ENCODE assay signal across 18 cellular contexts in genomic region chr15:77939851-77940250, GRCh38.
DNase-seq lines count a peak whose midpoint lies in the region; ATAC-seq and TF ChIP-seq lines count a peak whose summit lies in the region.
"Had no signal": no experiment of that assay in that cellular context is flagged by ENCODE, and none has a peak within 500 bp of the region (broad histone marks: within the 10 kb centered on the region; RNA-seq: fewer than 3 reads in every experiment).

No MANE protein-coding gene starts in this region.

- TF ChIP-seq RAD21 in HCT116 (IDR thresholded peaks at IDR 0.05; ENCODE audit: low read depth) = no peak

- no peak overlapping the region for H2BK15ac ChIP-seq in neuronal stem cell (ENCODE audit: low read length)

- peak overlapping the region; percentile 10 for H2BK12ac ChIP-seq in neuronal stem cell (ENCODE audit: low read length)

- no peak overlapping the region for H3K4me3 ChIP-seq in HCT116 (replicated peaks in 1 of 2; ENCODE audit: low read depth in 1 of 2, low read length in 2 of 2)
- no peak overlapping the region for H3K4me3 ChIP-seq in neuronal stem cell (ENCODE audit: low read length in 2 of 2)
- no peak overlapping the region for H3K4me3 ChIP-seq in H7 (ENCODE audit: insufficient read depth, low read depth, low read length)
- H3K4me3 ChIP-seq: A549, HAP-1 had no signal

- no CpG with 5 or more reads among the region's 12 CpGs for WGBS in neuronal stem cell (ENCODE audit: extremely low coverage in 2 of 2, insufficient read length in 2 of 2, insufficient replicate concordance in 1 of 2), 2 donors

- H3K9me3 ChIP-seq in HCT116 (ENCODE audit: control insufficient read depth in 1 of 2, insufficient read depth in 1 of 2, low read depth in 1 of 2, low read length in 2 of 2) = no peaks in the 10 kb centered on the region
- H3K9me3 ChIP-seq in neuronal stem cell (replicated peaks in 1 of 2; ENCODE audit: control insufficient read depth in 2 of 2, insufficient read depth in 1 of 2, low read depth in 1 of 2, low read length in 2 of 2) = no peaks in the 10 kb centered on the region
- H3K9me3 ChIP-seq: A549 had no signal

- H3K9ac ChIP-seq in HCT116 (ENCODE audit: low read length) = no peak overlapping the region
- no peak overlapping the region for H3K9ac ChIP-seq in neuronal stem cell (ENCODE audit: low read depth, low read length, poor library complexity)
- H3K9ac ChIP-seq: KMS-11 had no signal

- H3K27ac ChIP-seq in HCT116 (ENCODE audit: low read depth, low read length) (no peak overlapping the region), neuronal stem cell (replicated peaks; ENCODE audit: low read length) (no peak overlapping the region)
- H3K27ac ChIP-seq: 22Rv1, A549, KMS-11 had no signal

- intact Hi-C loops in HCT116 (cut with micrococcal nuclease) (no loop called here), left colon (cut with DNase I, micrococcal nuclease) (no loop called here)

- BruUV-seq in HCT116 (replicated peaks; lab: Mats Ljungman, UMichigan) = no TSS peak

- H3K79me2 ChIP-seq in HCT116 (ENCODE audit: insufficient read depth, low read length) = no peaks in the 10 kb centered on the region

- no peak for DNase-seq in activated CD4-positive, alpha-beta T cell treated with anti-CD3 and anti-CD28 coated beads, Interleukin-2, amount 10 ng/mL, durations not matched to agents 7 days and 5 days
- DNase-seq in activated CD4-positive, alpha-beta T cell treated with anti-CD3 and anti-CD28 coated beads for 1 hour = no peak
- DNase-seq in HCT116 (ENCODE audit: low read depth, low spot score) = no peak
- no peak for DNase-seq in neuronal stem cell (ENCODE audit: low spot score)
- no peak for DNase-seq in H7
- DNase-seq in left colon = no peak
- DNase-seq: AML-193; Calu3; CD8-positive, alpha-beta T cell; DMS79 treated with DMSO at 0.1 percent for 48 hours; GF-D8; GOT3; HFFc6 had no signal

- H3K27me3 ChIP-seq in HCT116 (ENCODE audit: insufficient read depth, low read length) = no peaks in the 10 kb centered on the region
- no peaks in the 10 kb centered on the region for H3K27me3 ChIP-seq in neuronal stem cell (ENCODE audit: control insufficient read depth in 3 of 3, insufficient read depth in 3 of 3, low read depth in 1 of 3, low read length in 3 of 3)
- H3K27me3 ChIP-seq in H7 (ENCODE audit: control insufficient read depth, insufficient read depth, low read length) = no peaks in the 10 kb centered on the region; the same call in 1 of the 2 replicates

- H3K4me1 Mint-ChIP-seq in activated CD4-positive, alpha-beta T cell treated with anti-CD3 and anti-CD28 coated beads, Interleukin-2, amount 10 ng/mL, durations not matched to agents 7 days and 5 days = no peaks in the 10 kb centered on the region

- H2AFZ ChIP-seq in HCT116 (ENCODE audit: low read depth, low read length, poor library complexity, severe bottlenecking) (no peak overlapping the region), neuronal stem cell (ENCODE audit: low read length) (no peak overlapping the region)

- H2BK120ac ChIP-seq in neuronal stem cell (ENCODE audit: low read depth, low read length) = no peak overlapping the region

- TF ChIP-seq POLR2A in HCT116 (IDR thresholded peaks at IDR 0.05; ENCODE audit: borderline replicate concordance, extremely low read depth, insufficient read depth, insufficient read length) = no peak

- no peak overlapping the region for H4K91ac ChIP-seq in neuronal stem cell (ENCODE audit: low read depth, low read length, poor library complexity)

- ATAC-seq in HCT116 = 0 out of 2 replicates have a peak, but pooled peaks have one; percentile 37
- no peak for ATAC-seq in left colon
- ATAC-seq in HG03025 (IDR thresholded peaks at IDR 0.05; ENCODE audit: low FRiP score, unreplicated experiment) = no peak
- ATAC-seq: CD8-positive, alpha-beta T cell had no signal

- H3K23ac ChIP-seq in neuronal stem cell (ENCODE audit: low read depth, low read length, poor library complexity) = peak overlapping the region; percentile 65

- no peaks in the 10 kb centered on the region for H3K79me1 ChIP-seq in neuronal stem cell (ENCODE audit: low read depth, low read length)

- POLR2A ChIA-PET in activated CD4-positive, alpha-beta T cell treated with anti-CD3 and anti-CD28 coated beads, Interleukin-2, amount 10 ng/mL, durations not matched to agents 7 days and 5 days (lab: Charles Lee) = no interaction called here
- POLR2A ChIA-PET in HCT116 (lab: Charles Lee) = no interaction called here

- no peaks in the 10 kb centered on the region for H3K36me3 Mint-ChIP-seq in activated CD4-positive, alpha-beta T cell treated with anti-CD3 and anti-CD28 coated beads, Interleukin-2, amount 10 ng/mL, durations not matched to agents 7 days and 5 days (ENCODE audit: low read depth)
- H3K36me3 Mint-ChIP-seq: CD8-positive, alpha-beta T cell had no signal

- H4K20me1 ChIP-seq in HCT116 (ENCODE audit: insufficient read depth) = no peaks in the 10 kb centered on the region

- H4K8ac ChIP-seq in neuronal stem cell (ENCODE audit: low read depth, low read length) = peak overlapping the region; percentile 43

- no peak overlapping the region for H3K4me2 ChIP-seq in HCT116 (ENCODE audit: low read length)
- H3K4me2 ChIP-seq in neuronal stem cell (ENCODE audit: insufficient read depth, low read length, poor library complexity, severe bottlenecking) = no peak overlapping the region
- H3K4me2 ChIP-seq: A549, KMS-11 had no signal

- H3K27me3 Mint-ChIP-seq in activated CD4-positive, alpha-beta T cell treated with anti-CD3 and anti-CD28 coated beads, Interleukin-2, amount 10 ng/mL, durations not matched to agents 7 days and 5 days = peaks cover 15% of the 10 kb centered on the region

- H2BK5ac ChIP-seq in neuronal stem cell (ENCODE audit: low read length) = peak overlapping the region; percentile 2

- H3K4ac ChIP-seq in neuronal stem cell (ENCODE audit: low read length) = no peak overlapping the region

- H2AK5ac ChIP-seq in neuronal stem cell (ENCODE audit: low read depth, low read length) = peak overlapping the region; percentile 52

- H3K4me1 ChIP-seq in HCT116 (ENCODE audit: control insufficient read depth in 1 of 2, insufficient read depth in 2 of 2, low read length in 2 of 2) = no peaks in the 10 kb centered on the region
- peaks cover 3 to 5% of the 10 kb centered on the region in 2 donors for H3K4me1 ChIP-seq in neuronal stem cell (ENCODE audit: control insufficient read depth in 2 of 2, insufficient read depth in 1 of 2, low read depth in 1 of 2, low read length in 2 of 2)
- H3K4me1 ChIP-seq: A549 had no signal

- H3K18ac ChIP-seq in neuronal stem cell (ENCODE audit: low read length) = peak overlapping the region; percentile 57

- H3K14ac ChIP-seq in neuronal stem cell (ENCODE audit: low read length) = no peak overlapping the region

- H3K9me3 Mint-ChIP-seq in activated CD4-positive, alpha-beta T cell treated with anti-CD3 and anti-CD28 coated beads, Interleukin-2, amount 10 ng/mL, durations not matched to agents 7 days and 5 days = no peaks in the 10 kb centered on the region
- H3K9me3 Mint-ChIP-seq: CD8-positive, alpha-beta T cell; HFFc6 had no signal

- H3K36me3 ChIP-seq in HCT116 (ENCODE audit: control insufficient read depth in 1 of 2, insufficient read depth in 2 of 2, low read length in 2 of 2) (no peaks in the 10 kb centered on the region), neuronal stem cell (replicated peaks in 1 of 2; ENCODE audit: control insufficient read depth in 2 of 2, insufficient read depth in 2 of 2, low read length in 2 of 2) (no peaks in the 10 kb centered on the region), H7 (replicated peaks; ENCODE audit: control insufficient read depth, insufficient read depth, low read length) (no peaks in the 10 kb centered on the region)
- H3K36me3 ChIP-seq: HAP-1 had no signal

- RAD21 ChIA-PET in HCT116 (lab: Charles Lee; ENCODE audit: low non-redundant PET in 1 of 2, low total read pairs in 2 of 2, uncharacterized antibody in 2 of 2, unreplicated experiment in 2 of 2) = no interaction called here

- TF ChIP-seq CTCF in HCT116 (IDR thresholded peaks at IDR 0.05 in 2 of 3, conservative IDR thresholded peaks at IDR 0.05 in 1 of 3; ENCODE audit: borderline replicate concordance in 1 of 3, insufficient read depth in 1 of 3, low read depth in 2 of 3, low read length in 2 of 3) = no peak

- no peak overlapping the region for H3K4me3 Mint-ChIP-seq in activated CD4-positive, alpha-beta T cell treated with anti-CD3 and anti-CD28 coated beads, Interleukin-2, amount 10 ng/mL, durations not matched to agents 7 days and 5 days
- H3K4me3 Mint-ChIP-seq: CD8-positive, alpha-beta T cell; HFFc6 had no signal

- H3K9me2 ChIP-seq in HCT116 (ENCODE audit: insufficient read depth) = no peaks in the 10 kb centered on the region

- CTCF ChIA-PET in activated CD4-positive, alpha-beta T cell treated with anti-CD3 and anti-CD28 coated beads, Interleukin-2, amount 10 ng/mL, durations not matched to agents 7 days and 5 days (lab: Charles Lee) = no interaction called here
- CTCF ChIA-PET in HCT116 (lab: Charles Lee) = no interaction called here

- peak overlapping the region; percentile 36 for H3K27ac Mint-ChIP-seq in activated CD4-positive, alpha-beta T cell treated with anti-CD3 and anti-CD28 coated beads, Interleukin-2, amount 10 ng/mL, durations not matched to agents 7 days and 5 days
- H3K27ac Mint-ChIP-seq: CD8-positive, alpha-beta T cell; HFFc6 had no signal

TF ChIP-seq in HCT116, 20 proteins besides CTCF, POLR2A, EP300 and RAD21 (continues in another document):
- no peak for TF ChIP-seq YY1 (IDR thresholded peaks at IDR 0.05; ENCODE audit: extremely low read depth, insufficient replicate concordance, low read depth, low read length)
- no peak for TF ChIP-seq ELF1 (IDR thresholded peaks at IDR 0.05; ENCODE audit: borderline replicate concordance, low read depth)
- no peak for TF ChIP-seq SP1 (IDR thresholded peaks at IDR 0.05; ENCODE audit: low read depth)
